Comparison of ENCODE assay signal across 12 cellular contexts in the genomic region with DNA sequence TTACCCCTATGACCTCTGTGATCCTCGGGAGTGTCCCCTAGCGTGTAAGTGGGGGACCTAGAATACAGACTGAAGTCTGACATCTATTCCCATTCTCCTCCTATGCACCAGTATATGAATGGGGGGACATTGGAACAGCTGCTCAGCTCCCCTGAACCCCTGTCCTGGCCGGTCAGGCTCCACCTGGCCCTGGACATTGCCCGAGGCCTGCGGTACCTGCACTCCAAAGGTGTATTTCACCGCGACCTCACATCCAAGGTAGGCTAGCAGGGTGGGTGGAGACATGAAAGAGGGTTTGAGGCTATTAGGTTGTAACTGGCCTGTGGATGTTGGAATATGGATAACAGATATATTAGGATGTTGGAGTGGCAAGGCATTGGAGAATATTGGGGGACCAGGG. TPM values are rescaled to one million over a fixed set of nuclear protein-coding genes. Genes with fewer than 3 reads are reported as not detected.
DNase-seq lines count a peak whose midpoint lies in the region; ATAC-seq, FAIRE-seq and TF ChIP-seq lines count a peak whose summit lies in the region.
"Had no signal": no experiment of that assay in that cellular context is flagged by ENCODE, and none has a peak within 500 bp of the region (broad histone marks: within the 10 kb centered on the region; RNA-seq: fewer than 3 reads in every experiment).

No MANE protein-coding gene starts in this region.

- H3K36me3 Mint-ChIP-seq in activated T-helper 17 cell treated with anti-CD3 and anti-CD28 coated beads, Interleukin-2, amount 50 U/mL, for 72 hours (ENCODE audit: low read depth) = peaks cover 37% of the 10 kb centered on the region
- peaks cover 17% of the 10 kb centered on the region for H3K36me3 Mint-ChIP-seq in Caco-2 (ENCODE audit: insufficient read depth, unreplicated experiment)

- no peak for FAIRE-seq in HepG2 (lab: Jason Lieb, UNC)

- TF ChIP-seq RAD21 in HepG2 (CRISPR knock-in tag; IDR thresholded peaks at IDR 0.05) = no peak

- H4K20me1 ChIP-seq in HepG2 (ENCODE audit: insufficient read depth, low read length) = no peaks in the 10 kb centered on the region; the same call in 1 of the 2 replicates

- no peak overlapping the region for H3K9ac ChIP-seq in HepG2 (ENCODE audit: insufficient read depth, low read depth, low read length)

- peak overlapping the region; percentile 37 for H3K27ac Mint-ChIP-seq in activated T-helper 17 cell treated with anti-CD3 and anti-CD28 coated beads, Interleukin-2, amount 50 U/mL, for 72 hours
- no peak overlapping the region for H3K27ac Mint-ChIP-seq in Caco-2 (ENCODE audit: unreplicated experiment)

- intact Hi-C loops in HepG2 (cut with micrococcal nuclease; ENCODE audit: unreplicated experiment) (no loop called here), right lobe of liver (cut with DNase I) (no loop called here), upper lobe of right lung (cut with DNase I) (no loop called here), Caco-2 (cut with micrococcal nuclease; ENCODE audit: unreplicated experiment) (no loop called here)

- 0 out of 6 replicates have a peak overlapping the region, but pooled peaks of 1 of the 3 experiments have one; percentile 90 for H3K4me3 ChIP-seq in HepG2 (replicated peaks in 1 of 3; ENCODE audit: insufficient read depth in 1 of 3, low read depth in 2 of 3, low read length in 3 of 3)
- H3K4me3 ChIP-seq in right lobe of liver = no peak overlapping the region
- H3K4me3 ChIP-seq in mesodermal cell (ENCODE audit: extremely low read depth, insufficient read depth, low read length, poor library complexity, severe bottlenecking) = peak overlapping the region; percentile 61
- H3K4me3 ChIP-seq in upper lobe of right lung = peak overlapping the region; percentile 74
- no peak overlapping the region for H3K4me3 ChIP-seq in Caco-2 (ENCODE audit: low read depth, low read length)

- no peak overlapping the region for H3K27ac ChIP-seq in HepG2 (ENCODE audit: extremely low read length, insufficient read depth, low read length)
- H3K27ac ChIP-seq in right lobe of liver = no peak overlapping the region
- H3K27ac ChIP-seq in mesodermal cell (ENCODE audit: low read depth, low read length, severe bottlenecking) = no peak overlapping the region
- no peak overlapping the region for H3K27ac ChIP-seq in upper lobe of right lung

- BruUV-seq in HepG2 (replicated peaks; lab: Mats Ljungman, UMichigan) = no TSS peak
- BruUV-seq in Caco-2 (replicated peaks; lab: Mats Ljungman, UMichigan) = no TSS peak

- H3K36me3 ChIP-seq in HepG2 (replicated peaks in 1 of 2; ENCODE audit: control insufficient read depth in 1 of 2, insufficient read depth in 2 of 2, low read length in 2 of 2) (peaks cover 3 to 14% of the 10 kb centered on the region in 2 experiments; a peak in 3 of 5 replicates), right lobe of liver (peaks cover 0 to 17% (median 6%) of the 10 kb centered on the region in 4 donors), mesodermal cell (ENCODE audit: control insufficient read depth, insufficient read depth, low read length) (peaks cover 21% of the 10 kb centered on the region), upper lobe of right lung (peaks cover 27% of the 10 kb centered on the region), Caco-2 (ENCODE audit: control insufficient read depth, insufficient read depth, low read length) (no peaks in the 10 kb centered on the region)
- H3K36me3 ChIP-seq: ovary, uterus had no signal

- in situ Hi-C loops in HepG2 (cut with HindIII; ENCODE audit: extremely low pct_ligation_motif_present, low pct_unique_long_range_greater_than_20kb) = no loop called here

- POLR2A ChIA-PET in HepG2 (lab: Yijun Ruan, JAX) = no interaction called here
- POLR2A ChIA-PET in Caco-2 (lab: Charles Lee) = no interaction called here

- H3K27me3 ChIP-seq in HepG2 (ENCODE audit: control insufficient read depth in 1 of 2, insufficient read depth in 2 of 2, low read length in 2 of 2) (no peaks in the 10 kb centered on the region; a peak in 3 of 5 replicates), right lobe of liver (no peaks in the 10 kb centered on the region), upper lobe of right lung (no peaks in the 10 kb centered on the region), Caco-2 (replicated peaks; ENCODE audit: control insufficient read depth, insufficient read depth, low read length) (no peaks in the 10 kb centered on the region)
- H3K27me3 ChIP-seq: ovary, uterus had no signal

- peaks cover 4% of the 10 kb centered on the region for H3K79me2 ChIP-seq in HepG2 (ENCODE audit: insufficient read depth, low read length)

- peak overlapping the region; percentile 81 for H3K4me3 Mint-ChIP-seq in activated T-helper 17 cell treated with anti-CD3 and anti-CD28 coated beads, Interleukin-2, amount 50 U/mL, for 72 hours
- no peak overlapping the region for H3K4me3 Mint-ChIP-seq in Caco-2 (ENCODE audit: unreplicated experiment)

- no peaks in the 10 kb centered on the region for H3K9me3 Mint-ChIP-seq in activated T-helper 17 cell treated with anti-CD3 and anti-CD28 coated beads, Interleukin-2, amount 50 U/mL, for 72 hours
- no peaks in the 10 kb centered on the region for H3K9me3 Mint-ChIP-seq in Caco-2 (ENCODE audit: unreplicated experiment)

- H3K27me3 Mint-ChIP-seq in activated T-helper 17 cell treated with anti-CD3 and anti-CD28 coated beads, Interleukin-2, amount 50 U/mL, for 72 hours = no peaks in the 10 kb centered on the region
- H3K27me3 Mint-ChIP-seq in Caco-2 (ENCODE audit: insufficient read depth, unreplicated experiment) = no peaks in the 10 kb centered on the region

- peaks cover 28% of the 10 kb centered on the region for H3K4me1 ChIP-seq in HepG2 (ENCODE audit: insufficient read depth, low read length)
- H3K4me1 ChIP-seq in right lobe of liver = peaks cover 0 to 11% (median 3%) of the 10 kb centered on the region in 4 donors
- no peaks in the 10 kb centered on the region for H3K4me1 ChIP-seq in mesodermal cell (ENCODE audit: control insufficient read depth, insufficient read depth, low read length, poor library complexity, severe bottlenecking)
- H3K4me1 ChIP-seq in upper lobe of right lung = peaks cover 28% of the 10 kb centered on the region
- H3K4me1 ChIP-seq in Caco-2 = peaks cover 12% of the 10 kb centered on the region; the same call in 1 of the 2 replicates
- H3K4me1 ChIP-seq: uterus had no signal

- H3K4me2 ChIP-seq in HepG2 (ENCODE audit: low read depth, low read length) = peak overlapping the region; percentile 88; the same call in 1 of the 2 replicates

- DNase-seq in HepG2 (ENCODE audit: low spot score) (no peak), right lobe of liver (no peak), upper lobe of right lung (no peak), Caco-2 (no peak), DMS153 treated with DMSO at 0.1 percent for 48 hours (lab: John Stamatoyannopoulos, UW; ENCODE audit: unreplicated experiment) (no peak)
- DNase-seq in activated CD4-positive, alpha-beta T cell treated with anti-CD3 and anti-CD28 coated beads, Interleukin-2, amount 50 U/mL, for 48 hours = no peak
- DNase-seq: activated CD4-positive, CD25-positive, alpha-beta regulatory T cell; NCI-H2107; ovary; uterus had no signal

- no peak for ATAC-seq in HepG2
- no peak for ATAC-seq in right lobe of liver
- ATAC-seq in activated T-helper 17 cell treated with anti-CD3 and anti-CD28 coated beads, Interleukin-2, amount 50 U/mL, for 72 hours (replicated peaks) = no peak
- no peak for ATAC-seq in upper lobe of right lung

- CTCF ChIA-PET in HepG2 (lab: Yijun Ruan, JAX; ENCODE audit: low intra/inter-chr PET ratio, low total read pairs) (no interaction called here), Caco-2 (lab: Charles Lee) (no interaction called here)

- no peak for TF ChIP-seq POLR2A in HepG2 (IDR thresholded peaks at IDR 0.05; ENCODE audit: insufficient read depth in 1 of 2, low read depth in 2 of 2, low read length in 2 of 2)
- TF ChIP-seq POLR2A in right lobe of liver (IDR thresholded peaks at IDR 0.05) = no peak

- WGBS in HepG2 (ENCODE audit: low lambda C conversion rate) = 92% methylated on average over 7 of the region's 7 CpGs
- 86% methylated on average over 6 of the region's 7 CpGs for WGBS in right lobe of liver (ENCODE audit: insufficient coverage, low coverage, low lambda C conversion rate, missing lambda C conversion rate)
- 99 to 100% methylated on average over 4 to 7 of the region's 7 CpGs for WGBS in mesodermal cell (ENCODE audit: insufficient coverage in 2 of 2), 2 experiments

- TF ChIP-seq EP300 in HepG2 (IDR thresholded peaks at IDR 0.05; ENCODE audit: low read depth in 2 of 2, low read length in 2 of 2) (no peak), HepG2 (CRISPR knock-in tag; IDR thresholded peaks at IDR 0.05; ENCODE audit: borderline replicate concordance) (no peak)

- no peak overlapping the region for H2AFZ ChIP-seq in HepG2 (ENCODE audit: low read length)

- peaks cover 26% of the 10 kb centered on the region for H3K4me1 Mint-ChIP-seq in activated T-helper 17 cell treated with anti-CD3 and anti-CD28 coated beads, Interleukin-2, amount 50 U/mL, for 72 hours
- H3K4me1 Mint-ChIP-seq in Caco-2 (ENCODE audit: low read depth, unreplicated experiment) = peaks cover 23% of the 10 kb centered on the region

- no peaks in the 10 kb centered on the region for H3K9me3 ChIP-seq in HepG2 (ENCODE audit: low read length)
- H3K9me3 ChIP-seq in right lobe of liver = no peaks in the 10 kb centered on the region
- H3K9me3 ChIP-seq in mesodermal cell (ENCODE audit: control insufficient read depth, low read length) = no peaks in the 10 kb centered on the region
- no peaks in the 10 kb centered on the region for H3K9me3 ChIP-seq in upper lobe of right lung
- H3K9me3 ChIP-seq in Caco-2 = no peaks in the 10 kb centered on the region
- H3K9me3 ChIP-seq: ovary, uterus had no signal

- TF ChIP-seq CTCF in HepG2 (CRISPR knock-in tag; IDR thresholded peaks at IDR 0.05) = no peak
- TF ChIP-seq CTCF in right lobe of liver (IDR thresholded peaks at IDR 0.05) = no peak
- TF ChIP-seq CTCF in upper lobe of right lung (IDR thresholded peaks at IDR 0.05) = no peak
- no peak for TF ChIP-seq CTCF in Caco-2 (IDR thresholded peaks at IDR 0.05; ENCODE audit: insufficient read depth in 1 of 2, low read depth in 1 of 2, low read length in 1 of 2, severe bottlenecking in 1 of 2, unreplicated experiment in 1 of 2)

RNA-seq across cellular contexts. Expression of a gene that starts 1.7 kb away (rescaled TPM):
- 3.1 and 7.3 TPM in 2 replicates for total RNA-seq in HepG2 (2016; rRNA removed; fragmentation: Illumina TruSeq; extraction: Trizol)
- 8.5 and 8.9 TPM in 2 replicates for total RNA-seq in HepG2 (2016; cell fraction: cytosol; rRNA removed; fragmentation: Illumina TruSeq; extraction: Trizol; ENCODE audit: low read depth)
- 3.0 and 7.7 TPM in 2 replicates for total RNA-seq in HepG2 (2016; cell fraction: insoluble cytoplasmic fraction; rRNA removed; fragmentation: Illumina TruSeq; extraction: Trizol)
- 12.5 and 13.0 TPM in 2 replicates for total RNA-seq in HepG2 (2016; cell fraction: membrane; rRNA removed; fragmentation: Illumina TruSeq; extraction: Trizol)
- 8.3 and 9.6 TPM in 2 replicates for total RNA-seq in HepG2 (2016; cell fraction: nucleus; rRNA removed; fragmentation: Illumina TruSeq; extraction: Trizol)
- 13.6 and 17.7 TPM in 2 replicates for polyA plus RNA-seq in HepG2 (2011; rRNA removed)
- polyA plus RNA-seq in HepG2 (2011; cell fraction: cytosol; rRNA removed) = 7.5 and 8.6 TPM in 2 replicates
- 84.3 and 90.2 TPM in 2 replicates for polyA plus RNA-seq in HepG2 (2011; cell fraction: nucleus; rRNA removed)
- 16.5 and 24.7 TPM in 2 replicates for polyA plus RNA-seq in HepG2 (2012)
- polyA plus RNA-seq in HepG2 (2016; cell fraction: cytosol; fragmentation: Illumina TruSeq; extraction: Trizol; ENCODE audit: low read depth) = 12.4 and 13.5 TPM in 2 replicates
- polyA plus RNA-seq in HepG2 (2016; cell fraction: insoluble cytoplasmic fraction; fragmentation: Illumina TruSeq; extraction: Trizol; ENCODE audit: low read depth) = 7.5 and 8.7 TPM in 2 replicates
- polyA plus RNA-seq in HepG2 (2016; cell fraction: membrane; fragmentation: Illumina TruSeq; extraction: Trizol; ENCODE audit: low read depth) = 19.0 and 21.4 TPM in 2 replicates
- polyA plus RNA-seq in HepG2 (2016; cell fraction: nucleus; fragmentation: Illumina TruSeq; extraction: Trizol; ENCODE audit: insufficient read depth, low read depth) = 34.7 and 41.3 TPM in 2 replicates
- 11.7 and 13.6 TPM in 2 replicates for polyA minus RNA-seq in HepG2 (2011; rRNA and poly(A)+ RNA removed; ENCODE audit: low replicate concordance)
- 4.0 and 5.1 TPM in 2 replicates for polyA minus RNA-seq in HepG2 (2011; cell fraction: cytosol; rRNA and poly(A)+ RNA removed)
- polyA minus RNA-seq in HepG2 (2011; cell fraction: nucleus; rRNA and poly(A)+ RNA removed) = 20.6 and 20.9 TPM in 2 replicates
- 10 to 100 TPM; 10.7 to 17.2 (median 13.4) TPM for total RNA-seq in right lobe of liver
- total RNA-seq in activated T-helper 17 cell treated with anti-CD3 and anti-CD28 coated beads, Interleukin-2, amount 50 U/mL, for 72 hours = 10 to 100 TPM; 23.5 to 39.0 TPM
- 22.3 TPM for polyA plus RNA-seq in mesodermal cell (2013, experiment 1 of 2)
- polyA plus RNA-seq in mesodermal cell (2013, experiment 2 of 2) = 17.0 TPM
- total RNA-seq in upper lobe of right lung = 43.9 TPM
- total RNA-seq in Caco-2 (2022) = 27.9 and 30.1 TPM in 2 replicates

RNA-seq across cellular contexts. Expression of a gene that starts 11.5 kb away (rescaled TPM):
- total RNA-seq in HepG2 (2016; rRNA removed; fragmentation: Illumina TruSeq; extraction: Trizol) (0.18 TPM in 1 of 2 replicates, not detected in the other), right lobe of liver (1 to 10 TPM in 4 of 6 experiments, under 1 TPM in 2; 0.60 to 6.9 (median 2.3) TPM), upper lobe of right lung (3.0 TPM), Caco-2 (2022) (0.70 and 0.95 TPM in 2 replicates)
- not detected in 2 replicates for total RNA-seq in HepG2 (2016; cell fraction: cytosol; rRNA removed; fragmentation: Illumina TruSeq; extraction: Trizol; ENCODE audit: low read depth)
- 0.17 TPM in 1 of 2 replicates, not detected in the other for total RNA-seq in HepG2 (2016; cell fraction: insoluble cytoplasmic fraction; rRNA removed; fragmentation: Illumina TruSeq; extraction: Trizol)
- total RNA-seq in HepG2 (2016; cell fraction: membrane; rRNA removed; fragmentation: Illumina TruSeq; extraction: Trizol) = not detected in 2 replicates
- 1.0 TPM in 1 of 2 replicates, not detected in the other for total RNA-seq in HepG2 (2016; cell fraction: nucleus; rRNA removed; fragmentation: Illumina TruSeq; extraction: Trizol)
- 0.82 and 1.1 TPM in 2 replicates for polyA plus RNA-seq in HepG2 (2011; rRNA removed)
- polyA plus RNA-seq in HepG2 (2011; cell fraction: cytosol; rRNA removed) = 0.19 and 0.32 TPM in 2 replicates
- 2.3 and 3.2 TPM in 2 replicates for polyA plus RNA-seq in HepG2 (2011; cell fraction: nucleus; rRNA removed)
- 0.19 and 0.71 TPM in 2 replicates for polyA plus RNA-seq in HepG2 (2012)
- polyA plus RNA-seq in HepG2 (2016; cell fraction: cytosol; fragmentation: Illumina TruSeq; extraction: Trizol; ENCODE audit: low read depth) = not detected in 2 replicates
- not detected in 2 replicates for polyA plus RNA-seq in HepG2 (2016; cell fraction: insoluble cytoplasmic fraction; fragmentation: Illumina TruSeq; extraction: Trizol; ENCODE audit: low read depth)
- not detected in 2 replicates for polyA plus RNA-seq in HepG2 (2016; cell fraction: membrane; fragmentation: Illumina TruSeq; extraction: Trizol; ENCODE audit: low read depth)
- polyA plus RNA-seq in HepG2 (2016; cell fraction: nucleus; fragmentation: Illumina TruSeq; extraction: Trizol; ENCODE audit: insufficient read depth, low read depth) = 0.67 TPM in 1 of 2 replicates, not detected in the other
- 0.23 and 0.64 TPM in 2 replicates for polyA minus RNA-seq in HepG2 (2011; rRNA and poly(A)+ RNA removed; ENCODE audit: low replicate concordance)
- not detected in 2 replicates for polyA minus RNA-seq in HepG2 (2011; cell fraction: cytosol; rRNA and poly(A)+ RNA removed)
- polyA minus RNA-seq in HepG2 (2011; cell fraction: nucleus; rRNA and poly(A)+ RNA removed) = 1.7 and 2.4 TPM in 2 replicates
- 10 to 100 TPM in 1 of 2 donors, 1 to 10 TPM in 1; 7.5 to 43.2 TPM for total RNA-seq in activated T-helper 17 cell treated with anti-CD3 and anti-CD28 coated beads, Interleukin-2, amount 50 U/mL, for 72 hours
- polyA plus RNA-seq in mesodermal cell (2013, experiment 1 of 2) = 7.0 TPM
- polyA plus RNA-seq in mesodermal cell (2013, experiment 2 of 2) = 6.4 TPM

RNA-seq across cellular contexts. Expression of a gene that starts 44.0 kb away (rescaled TPM):
- total RNA-seq in HepG2 (2016; rRNA removed; fragmentation: Illumina TruSeq; extraction: Trizol) (0.09 and 0.24 TPM in 2 replicates), right lobe of liver (under 1 TPM in 5 of 6 experiments, not detected in 1; 0.18 to 0.58 (median 0.37) TPM), upper lobe of right lung (2.2 TPM), Caco-2 (2022) (not detected in 2 replicates)
- total RNA-seq in HepG2 (2016; cell fraction: cytosol; rRNA removed; fragmentation: Illumina TruSeq; extraction: Trizol; ENCODE audit: low read depth) = not detected in 2 replicates
- not detected in 2 replicates for total RNA-seq in HepG2 (2016; cell fraction: insoluble cytoplasmic fraction; rRNA removed; fragmentation: Illumina TruSeq; extraction: Trizol)
- not detected in 2 replicates for total RNA-seq in HepG2 (2016; cell fraction: membrane; rRNA removed; fragmentation: Illumina TruSeq; extraction: Trizol)
- not detected in 2 replicates for total RNA-seq in HepG2 (2016; cell fraction: nucleus; rRNA removed; fragmentation: Illumina TruSeq; extraction: Trizol)
- 5.0 and 6.7 TPM in 2 replicates for polyA plus RNA-seq in HepG2 (2011; rRNA removed)
- polyA plus RNA-seq in HepG2 (2011; cell fraction: cytosol; rRNA removed) = 4.9 and 8.4 TPM in 2 replicates
- polyA plus RNA-seq in HepG2 (2011; cell fraction: nucleus; rRNA removed) = 2.7 and 2.8 TPM in 2 replicates
- 2.0 and 3.3 TPM in 2 replicates for polyA plus RNA-seq in HepG2 (2012)
- polyA plus RNA-seq in HepG2 (2016; cell fraction: cytosol; fragmentation: Illumina TruSeq; extraction: Trizol; ENCODE audit: low read depth) = 0.12 and 0.14 TPM in 2 replicates
- polyA plus RNA-seq in HepG2 (2016; cell fraction: insoluble cytoplasmic fraction; fragmentation: Illumina TruSeq; extraction: Trizol; ENCODE audit: low read depth) = not detected in 2 replicates
- polyA plus RNA-seq in HepG2 (2016; cell fraction: membrane; fragmentation: Illumina TruSeq; extraction: Trizol; ENCODE audit: low read depth) = not detected in 2 replicates
- not detected in 2 replicates for polyA plus RNA-seq in HepG2 (2016; cell fraction: nucleus; fragmentation: Illumina TruSeq; extraction: Trizol; ENCODE audit: insufficient read depth, low read depth)
- 5.0 TPM in 1 of 2 replicates, not detected in the other for polyA minus RNA-seq in HepG2 (2011; rRNA and poly(A)+ RNA removed; ENCODE audit: low replicate concordance)
- 1.4 and 2.8 TPM in 2 replicates for polyA minus RNA-seq in HepG2 (2011; cell fraction: cytosol; rRNA and poly(A)+ RNA removed)
- 0.50 TPM in 1 of 2 replicates, not detected in the other for polyA minus RNA-seq in HepG2 (2011; cell fraction: nucleus; rRNA and poly(A)+ RNA removed)
- total RNA-seq in activated T-helper 17 cell treated with anti-CD3 and anti-CD28 coated beads, Interleukin-2, amount 50 U/mL, for 72 hours = 100 to 1,000 TPM in 1 of 2 donors, 10 to 100 TPM in 1; 97.0 to 135 TPM
- not detected for polyA plus RNA-seq in mesodermal cell (2013, experiment 1 of 2)
- polyA plus RNA-seq in mesodermal cell (2013, experiment 2 of 2) = not detected

RNA-seq across cellular contexts. Expression of a gene that starts 51.1 kb away (rescaled TPM):
- total RNA-seq in HepG2 (2016; rRNA removed; fragmentation: Illumina TruSeq; extraction: Trizol) (1,047 and 4,025 TPM in 2 replicates), right lobe of liver (over 10,000 TPM in 2 of 6 experiments, 1,000 to 10,000 TPM in 4; 1,534 to 17,791 (median 6,650) TPM), upper lobe of right lung (30,828 TPM), Caco-2 (2022) (10,161 and 10,726 TPM in 2 replicates)
- 14,541 and 17,847 TPM in 2 replicates for total RNA-seq in HepG2 (2016; cell fraction: cytosol; rRNA removed; fragmentation: Illumina TruSeq; extraction: Trizol; ENCODE audit: low read depth)
- total RNA-seq in HepG2 (2016; cell fraction: insoluble cytoplasmic fraction; rRNA removed; fragmentation: Illumina TruSeq; extraction: Trizol) = 1,278 and 4,694 TPM in 2 replicates
- 1,777 and 1,949 TPM in 2 replicates for total RNA-seq in HepG2 (2016; cell fraction: membrane; rRNA removed; fragmentation: Illumina TruSeq; extraction: Trizol)
- 24,487 and 26,007 TPM in 2 replicates for total RNA-seq in HepG2 (2016; cell fraction: nucleus; rRNA removed; fragmentation: Illumina TruSeq; extraction: Trizol)
- 36.7 and 51.4 TPM in 2 replicates for polyA plus RNA-seq in HepG2 (2011; rRNA removed)
- polyA plus RNA-seq in HepG2 (2011; cell fraction: cytosol; rRNA removed) = 33.6 and 36.8 TPM in 2 replicates
- polyA plus RNA-seq in HepG2 (2011; cell fraction: nucleus; rRNA removed) = 3,177 and 3,657 TPM in 2 replicates
- 10.9 and 118 TPM in 2 replicates for polyA plus RNA-seq in HepG2 (2012)
- polyA plus RNA-seq in HepG2 (2016; cell fraction: cytosol; fragmentation: Illumina TruSeq; extraction: Trizol; ENCODE audit: low read depth) = 4.5 TPM in 1 of 2 replicates, not detected in the other
- not detected in 2 replicates for polyA plus RNA-seq in HepG2 (2016; cell fraction: insoluble cytoplasmic fraction; fragmentation: Illumina TruSeq; extraction: Trizol; ENCODE audit: low read depth)
- not detected in 2 replicates for polyA plus RNA-seq in HepG2 (2016; cell fraction: membrane; fragmentation: Illumina TruSeq; extraction: Trizol; ENCODE audit: low read depth)
- polyA plus RNA-seq in HepG2 (2016; cell fraction: nucleus; fragmentation: Illumina TruSeq; extraction: Trizol; ENCODE audit: insufficient read depth, low read depth) = not detected in 2 replicates
- 7,133 and 10,474 TPM in 2 replicates for polyA minus RNA-seq in HepG2 (2011; rRNA and poly(A)+ RNA removed; ENCODE audit: low replicate concordance)
- 10,046 and 14,120 TPM in 2 replicates for polyA minus RNA-seq in HepG2 (2011; cell fraction: cytosol; rRNA and poly(A)+ RNA removed)
- 104,669 and 122,700 TPM in 2 replicates for polyA minus RNA-seq in HepG2 (2011; cell fraction: nucleus; rRNA and poly(A)+ RNA removed)
- total RNA-seq in activated T-helper 17 cell treated with anti-CD3 and anti-CD28 coated beads, Interleukin-2, amount 50 U/mL, for 72 hours = over 10,000 TPM in 1 of 2 donors, 1,000 to 10,000 TPM in 1; 5,785 to 10,768 TPM
- polyA plus RNA-seq in mesodermal cell (2013, experiment 1 of 2) = 5,760 TPM
- polyA plus RNA-seq in mesodermal cell (2013, experiment 2 of 2) = 7,322 TPM

RNA-seq across cellular contexts. Expression of a gene that starts 51.4 kb away (rescaled TPM):
- total RNA-seq in HepG2 (2016; rRNA removed; fragmentation: Illumina TruSeq; extraction: Trizol) (4.1 and 7.1 TPM in 2 replicates), right lobe of liver (10 to 100 TPM; 10.0 to 24.2 (median 15.3) TPM), upper lobe of right lung (31.1 TPM), Caco-2 (2022) (11.8 and 12.1 TPM in 2 replicates)
- 13.2 and 13.3 TPM in 2 replicates for total RNA-seq in HepG2 (2016; cell fraction: cytosol; rRNA removed; fragmentation: Illumina TruSeq; extraction: Trizol; ENCODE audit: low read depth)
- total RNA-seq in HepG2 (2016; cell fraction: insoluble cytoplasmic fraction; rRNA removed; fragmentation: Illumina TruSeq; extraction: Trizol) = 4.2 and 6.7 TPM in 2 replicates
- 13.0 TPM in 2 replicates for total RNA-seq in HepG2 (2016; cell fraction: membrane; rRNA removed; fragmentation: Illumina TruSeq; extraction: Trizol)
- total RNA-seq in HepG2 (2016; cell fraction: nucleus; rRNA removed; fragmentation: Illumina TruSeq; extraction: Trizol) = 5.3 and 6.1 TPM in 2 replicates
- polyA plus RNA-seq in HepG2 (2011; rRNA removed) = 15.2 and 17.4 TPM in 2 replicates
- polyA plus RNA-seq in HepG2 (2011; cell fraction: cytosol; rRNA removed) = 15.9 and 16.7 TPM in 2 replicates
- polyA plus RNA-seq in HepG2 (2011; cell fraction: nucleus; rRNA removed) = 7.4 and 9.8 TPM in 2 replicates
- polyA plus RNA-seq in HepG2 (2012) = 8.7 and 10.5 TPM in 2 replicates
- 30.2 and 33.6 TPM in 2 replicates for polyA plus RNA-seq in HepG2 (2016; cell fraction: cytosol; fragmentation: Illumina TruSeq; extraction: Trizol; ENCODE audit: low read depth)
- 6.7 and 7.5 TPM in 2 replicates for polyA plus RNA-seq in HepG2 (2016; cell fraction: insoluble cytoplasmic fraction; fragmentation: Illumina TruSeq; extraction: Trizol; ENCODE audit: low read depth)
- polyA plus RNA-seq in HepG2 (2016; cell fraction: membrane; fragmentation: Illumina TruSeq; extraction: Trizol; ENCODE audit: low read depth) = 19.8 and 22.8 TPM in 2 replicates
- polyA plus RNA-seq in HepG2 (2016; cell fraction: nucleus; fragmentation: Illumina TruSeq; extraction: Trizol; ENCODE audit: insufficient read depth, low read depth) = 14.5 and 15.3 TPM in 2 replicates
- 3.4 and 5.3 TPM in 2 replicates for polyA minus RNA-seq in HepG2 (2011; rRNA and poly(A)+ RNA removed; ENCODE audit: low replicate concordance)
- 4.0 and 4.5 TPM in 2 replicates for polyA minus RNA-seq in HepG2 (2011; cell fraction: cytosol; rRNA and poly(A)+ RNA removed)
- 4.4 and 4.8 TPM in 2 replicates for polyA minus RNA-seq in HepG2 (2011; cell fraction: nucleus; rRNA and poly(A)+ RNA removed)
- total RNA-seq in activated T-helper 17 cell treated with anti-CD3 and anti-CD28 coated beads, Interleukin-2, amount 50 U/mL, for 72 hours = 10 to 100 TPM; 17.5 to 19.8 TPM
- polyA plus RNA-seq in mesodermal cell (2013, experiment 1 of 2) = 11.9 TPM
- polyA plus RNA-seq in mesodermal cell (2013, experiment 2 of 2) = 12.6 TPM

Comparison
In these comparisons a context has a peak if more than half of its experiments do, and no peak if none do; other contexts are left out.
1. H3K4me3 ChIP-seq: peak in mesodermal cell (single experiment) and upper lobe of right lung (single experiment); none in right lobe of liver (0 of 3) and Caco-2 (single experiment).
2. RNA of a gene that starts 44.0 kb away (total RNA-seq): 97.0 to 135 TPM in activated T-helper 17 cell treated with anti-CD3 and anti-CD28 coated beads, Interleukin-2, amount 50 U/mL, for 72 hours; 2.2 TPM in upper lobe of right lung (single experiment), 0.18 to 0.58 TPM in right lobe of liver, 0.09 to 0.24 TPM in HepG2 and not detected in Caco-2; every median in the first group is over 10 times any median in the second.